1 cellular context compared by ENCODE assay signal in genomic region chr10:58817499-58817898, GRCh38.
TF ChIP-seq lines count a peak whose summit lies in the region.

No MANE protein-coding gene starts in this region.

TF ChIP-seq in A549, 52 proteins besides CTCF, POLR2A, EP300 and RAD21 (continued from another document):
- TF ChIP-seq BCL3 (IDR thresholded peaks at IDR 0.05): no peak
- TF ChIP-seq JUN (IDR thresholded peaks at IDR 0.05): no peak
- no peak for TF ChIP-seq CHD4 (IDR thresholded peaks at IDR 0.05; ENCODE audit: borderline replicate concordance)
- no peak for TF ChIP-seq RCOR1 (IDR thresholded peaks at IDR 0.05; ENCODE audit: low read depth, low read length)
- no peak for TF ChIP-seq HOXB13 (CRISPR knock-in tag; IDR thresholded peaks at IDR 0.05; ENCODE audit: low read depth)
- no peak for TF ChIP-seq MAX (IDR thresholded peaks at IDR 0.05)
- TF ChIP-seq NFE2L2 (conservative IDR thresholded peaks at IDR 0.05; ENCODE audit: low read length): no peak
- no peak for TF ChIP-seq E2F6 (IDR thresholded peaks at IDR 0.05; ENCODE audit: borderline replicate concordance, low read depth)
- no peak for TF ChIP-seq CHD2 (IDR thresholded peaks at IDR 0.05; ENCODE audit: low read length, partially characterized antibody)
